ENCODE assay signal across 10 cellular contexts in genomic region chr10:110858297-110858934, GRCh38. TPM values are rescaled to one million over a fixed set of nuclear protein-coding genes. Genes with fewer than 3 reads are reported as not detected.
DNase-seq lines count a peak whose midpoint lies in the region; ATAC-seq, FAIRE-seq and TF ChIP-seq lines count a peak whose summit lies in the region.
"Had no signal": no experiment of that assay in that cellular context is flagged by ENCODE, and none has a peak within 500 bp of the region (broad histone marks: within the 10 kb centered on the region; RNA-seq: fewer than 3 reads in every experiment).

No MANE protein-coding gene starts in this region.

- TF ChIP-seq EP300 in K562 (IDR thresholded peaks at IDR 0.05; ENCODE audit: low read length): peak; percentile 90

- POLR2A ChIA-PET in K562 (lab: Yijun Ruan, JAX): interaction anchor here (0.6 to 2.0 kb wide), 7 partner anchors 9 to 28 kb away, joined by 3 to 6 read pairs (median 3); partner anchors contain the start of gene PDCD4

- H3K4ac ChIP-seq in neuronal stem cell (ENCODE audit: low read length): no peak overlapping the region

- H3K36me3 ChIP-seq in DOHH2 (ENCODE audit: control insufficient read depth, low read length) (no peaks in the 10 kb centered on the region; the same call in 1 of the 2 replicates), K562 (ENCODE audit: control insufficient read depth, insufficient read depth, low read length) (no peaks in the 10 kb centered on the region), neuronal stem cell (replicated peaks in 1 of 2; ENCODE audit: control insufficient read depth in 2 of 2, insufficient read depth in 2 of 2, low read length in 2 of 2) (no peaks in the 10 kb centered on the region)
- H3K36me3 ChIP-seq: gastrocnemius medialis had no signal

- H3K4me1 ChIP-seq in DOHH2 (ENCODE audit: control insufficient read depth, low read length) (peaks cover 83% of the 10 kb centered on the region), K562 (replicated peaks in 1 of 2; ENCODE audit: control insufficient read depth in 2 of 2, insufficient read depth in 2 of 2, low read length in 2 of 2) (peaks cover 21 to 47% of the 10 kb centered on the region in 2 experiments), neuronal stem cell (ENCODE audit: control insufficient read depth in 2 of 2, insufficient read depth in 1 of 2, low read depth in 1 of 2, low read length in 2 of 2) (peaks cover 4 to 9% of the 10 kb centered on the region in 2 donors)

- BruUV-seq in K562 (replicated peaks; lab: Mats Ljungman, UMichigan): no TSS peak

- peak; percentile 88 for FAIRE-seq in K562 (lab: Jason Lieb, UNC)

- H4K8ac ChIP-seq in neuronal stem cell (ENCODE audit: low read depth, low read length): no peak overlapping the region

- no peak overlapping the region for H2BK5ac ChIP-seq in neuronal stem cell (ENCODE audit: low read length)

- no peak overlapping the region for H2AK5ac ChIP-seq in neuronal stem cell (ENCODE audit: low read depth, low read length)

- no peak overlapping the region for H2BK120ac ChIP-seq in neuronal stem cell (ENCODE audit: low read depth, low read length)

- no peak overlapping the region for H3K23ac ChIP-seq in neuronal stem cell (ENCODE audit: low read depth, low read length, poor library complexity)

- H3K79me2 ChIP-seq in DOHH2 (ENCODE audit: control insufficient read depth, low read length) (no peaks in the 10 kb centered on the region), K562 (ENCODE audit: control insufficient read depth, insufficient read depth, low read length) (no peaks in the 10 kb centered on the region)

- H3K14ac ChIP-seq in neuronal stem cell (ENCODE audit: low read length): no peak overlapping the region

- H3K9me3 ChIP-seq in DOHH2 (ENCODE audit: control insufficient read depth, insufficient read depth, low read length) (no peaks in the 10 kb centered on the region; the same call in 1 of the 2 replicates), K562 (replicated peaks; ENCODE audit: control insufficient read depth, insufficient read depth, low read depth, low read length) (peaks cover 4% of the 10 kb centered on the region; the same call in 1 of the 2 replicates), neuronal stem cell (replicated peaks in 1 of 2; ENCODE audit: control insufficient read depth in 2 of 2, insufficient read depth in 1 of 2, low read depth in 1 of 2, low read length in 2 of 2) (peaks cover 0 to 5% of the 10 kb centered on the region in 2 donors)
- H3K9me3 ChIP-seq: gastrocnemius medialis had no signal

- H4K20me1 ChIP-seq in DOHH2 (ENCODE audit: control insufficient read depth, insufficient read depth, low read depth, low read length) (no peaks in the 10 kb centered on the region), K562 (replicated peaks; ENCODE audit: control insufficient read depth, insufficient read depth, low read length) (no peaks in the 10 kb centered on the region)

- peaks cover 31% of the 10 kb centered on the region for H3F3A ChIP-seq in DOHH2 (ENCODE audit: control insufficient read depth, insufficient read depth)

- no peak for TF ChIP-seq CTCF in DOHH2 (IDR thresholded peaks at IDR 0.05; ENCODE audit: low read depth, low read length, poor library complexity, severe bottlenecking)
- no peak for TF ChIP-seq CTCF in K562 (IDR thresholded peaks at IDR 0.05 in 2 of 3, conservative IDR thresholded peaks at IDR 0.05 in 1 of 3; ENCODE audit: insufficient read depth in 2 of 3, low read depth in 1 of 3, low read length in 3 of 3)

- in situ Hi-C loops in K562 (cut with MboI): no loop called here

- peak overlapping the region; percentile 46 for H3K4me3 ChIP-seq in DOHH2 (ENCODE audit: low read length)
- no peak overlapping the region for H3K4me3 ChIP-seq in K562
- no peak overlapping the region for H3K4me3 ChIP-seq in neuronal stem cell (ENCODE audit: low read length in 2 of 2)
- H3K4me3 ChIP-seq: gastrocnemius medialis had no signal

- no peak overlapping the region for H2BK12ac ChIP-seq in neuronal stem cell (ENCODE audit: low read length)

- intact Hi-C loops in K562 (cut with micrococcal nuclease): loop anchor here (1.0 kb wide), 1 partner anchor 13 kb away; the partner anchor contains the start of gene PDCD4

- no peak overlapping the region for H3K18ac ChIP-seq in neuronal stem cell (ENCODE audit: low read length)

- no peak for TF ChIP-seq POLR2A in K562 (conservative IDR thresholded peaks at IDR 0.05)

- CTCF ChIA-PET in K562 (lab: Yijun Ruan, JAX; ENCODE audit: low intra/inter-chr PET ratio): no interaction called here

- no peaks in the 10 kb centered on the region for H3K79me1 ChIP-seq in neuronal stem cell (ENCODE audit: low read depth, low read length)

- no peak overlapping the region for H2BK15ac ChIP-seq in neuronal stem cell (ENCODE audit: low read length)

- peak; percentile 23 for DNase-seq in NAMALWA (ENCODE audit: low spot score)
- peak; percentile 34 to 77 (median 54) for DNase-seq in K562 (ENCODE audit: extremely low read depth in 1 of 4, low spot score in 3 of 4)
- no peak for DNase-seq in neuronal stem cell (ENCODE audit: low spot score)
- no peak for DNase-seq in NCI-H510A (lab: John Stamatoyannopoulos, UW)
- no peak for DNase-seq in NCI-H446 (lab: John Stamatoyannopoulos, UW)
- no peak for DNase-seq in 8988T
- DNase-seq in NOMO-1 treated with dmso at 0.1 percent for 144 hours (lab: John Stamatoyannopoulos, UW; ENCODE audit: unreplicated experiment): no peak
- DNase-seq: gastrocnemius medialis; stimulated activated CD4-positive, alpha-beta T cell treated with anti-CD3 and anti-CD28 coated beads, Interleukin-2, amount 100 ng/mL, for 48 hours had no signal

- TF ChIP-seq RAD21 in K562 (CRISPR knock-in tag; conservative IDR thresholded peaks at IDR 0.05 in 1 of 2, IDR thresholded peaks at IDR 0.05 in 1 of 2): 0 out of 4 replicates have a peak, but pooled peaks of 1 of the 2 experiments have one; percentile 3

- peak; percentile 84 for ATAC-seq in K562

- peak overlapping the region; percentile 82 for H3K4me2 ChIP-seq in DOHH2 (ENCODE audit: low read length)
- H3K4me2 ChIP-seq in K562 (ENCODE audit: insufficient read depth, low read length): peak overlapping the region; percentile 73
- no peak overlapping the region for H3K4me2 ChIP-seq in neuronal stem cell (ENCODE audit: insufficient read depth, low read length, poor library complexity, severe bottlenecking)

- H2AFZ ChIP-seq in K562 (ENCODE audit: low read depth, low read length): peak overlapping the region; percentile 62; the same call in 1 of the 2 replicates
- peak overlapping the region; percentile 85 for H2AFZ ChIP-seq in neuronal stem cell (ENCODE audit: low read length)

- H3K9me2 ChIP-seq in DOHH2 (replicated peaks; ENCODE audit: control insufficient read depth, low read length): no peaks in the 10 kb centered on the region

- no peak overlapping the region for H4K91ac ChIP-seq in neuronal stem cell (ENCODE audit: low read depth, low read length, poor library complexity)

- H3K27me3 ChIP-seq in DOHH2 (ENCODE audit: control insufficient read depth, low read length) (no peaks in the 10 kb centered on the region), K562 (ENCODE audit: control insufficient read depth in 2 of 2, insufficient read depth in 2 of 2, low read length in 2 of 2) (no peaks in the 10 kb centered on the region), neuronal stem cell (ENCODE audit: control insufficient read depth in 3 of 3, insufficient read depth in 3 of 3, low read depth in 1 of 3, low read length in 3 of 3) (no peaks in the 10 kb centered on the region)
- H3K27me3 ChIP-seq: gastrocnemius medialis had no signal

- WGBS in K562 (ENCODE audit: insufficient coverage, low coverage, missing lambda C conversion rate): 0% methylated on average over 1 of the region's 1 CpG
- WGBS in neuronal stem cell (ENCODE audit: extremely low coverage in 2 of 2, insufficient read length in 2 of 2, insufficient replicate concordance in 1 of 2), 2 donors: no CpG with 5 or more reads among the region's 1 CpG

- H3K9ac ChIP-seq in K562 (ENCODE audit: insufficient read depth in 1 of 2, low read depth in 2 of 2, low read length in 2 of 2) (peak overlapping the region in 1 of 2 experiments; percentile 42; a peak in 2 of 4 replicates), neuronal stem cell (ENCODE audit: low read depth, low read length, poor library complexity) (no peak overlapping the region)

- H3K27ac ChIP-seq in DOHH2 (ENCODE audit: low read depth, low read length): peak overlapping the region; percentile 93
- H3K27ac ChIP-seq in K562 (ENCODE audit: extremely low read depth, low read depth, low read length): peak overlapping the region; percentile 60
- H3K27ac ChIP-seq in neuronal stem cell (replicated peaks; ENCODE audit: low read length): no peak overlapping the region

- H3K9me1 ChIP-seq in K562 (ENCODE audit: control insufficient read depth, insufficient read depth, low read length): no peaks in the 10 kb centered on the region

TF ChIP-seq in K562, 482 proteins besides CTCF, POLR2A, EP300 and RAD21 (continues in another document):
- TF ChIP-seq FOXJ3 (CRISPR knock-in tag; IDR thresholded peaks at IDR 0.05): no peak

RNA-seq across cellular contexts. Expression of gene PDCD4, which starts 13.3 kb away (rescaled TPM):
- 9.1 and 68.5 TPM in 2 replicates for total RNA-seq in K562 (2011; cell fraction: chromatin; rRNA removed; ENCODE audit: low replicate concordance)
- total RNA-seq in K562 (2011; cell fraction: nucleolus; rRNA removed): 2.7 and 5.9 TPM in 2 replicates
- total RNA-seq in K562 (2011; cell fraction: nucleoplasm; rRNA removed): 15.7 and 17.2 TPM in 2 replicates
- 20.2 and 22.5 TPM in 2 replicates for total RNA-seq in K562 (2014; rRNA removed)
- 33.7 and 44.2 TPM in 2 replicates for total RNA-seq in K562 (2014; rRNA removed; fragmentation: Illumina TruSeq; extraction: Trizol)
- 15.9 and 18.3 TPM in 2 replicates for total RNA-seq in K562 (2015; rRNA removed; fragmentation: Illumina TruSeq; extraction: Trizol)
- 28.0 and 44.1 TPM in 2 replicates for total RNA-seq in K562 (2021)
- polyA plus RNA-seq in K562 (2011; rRNA removed): 28.1 and 40.2 TPM in 2 replicates
- polyA plus RNA-seq in K562 (2011; cell fraction: cytosol; rRNA removed): 2.7 and 13.3 TPM in 2 replicates
- polyA plus RNA-seq in K562 (2011; cell fraction: nucleus; rRNA removed): 11.9 and 17.6 TPM in 2 replicates
- polyA plus RNA-seq in K562 (2012): 38.4 and 47.3 TPM in 2 replicates
- 38.0 and 38.2 TPM in 2 replicates for polyA plus RNA-seq in K562 (2014; fragmentation: Illumina TruSeq; extraction: Trizol)
- polyA plus RNA-seq in K562 (2014; fragmentation: Nextera tagmentation; extraction: Ambion mirVana): 10 to 100 TPM; 12.9 to 18.1 TPM
- polyA plus RNA-seq in K562 (2014; rRNA removed): 34.4 and 36.6 TPM in 2 replicates
- polyA minus RNA-seq in K562 (2011; rRNA and poly(A)+ RNA removed): 37.7 and 52.1 TPM in 2 replicates
- 14.9 and 17.9 TPM in 2 replicates for polyA minus RNA-seq in K562 (2011; cell fraction: cytosol; rRNA and poly(A)+ RNA removed)
- polyA minus RNA-seq in K562 (2011; cell fraction: nucleus; rRNA and poly(A)+ RNA removed): 11.0 and 21.5 TPM in 2 replicates
- polyA plus RNA-seq in neuronal stem cell (2013, experiment 1 of 2): 86.5 TPM
- 87.2 TPM for polyA plus RNA-seq in neuronal stem cell (2013, experiment 2 of 2)

Comparison
In these comparisons a context has a peak if more than half of its experiments do, and no peak if none do; other contexts are left out.
1. DNase-seq: peak in NAMALWA (single experiment) and K562 (4 of 4); none in neuronal stem cell (single experiment), NCI-H510A (single experiment), NCI-H446 (0 of 2), 8988T (single experiment) and NOMO-1 treated with dmso at 0.1 percent for 144 hours (single experiment).